19 cellular contexts compared by ENCODE assay signal in genomic region chr1:195520757-195521156, GRCh38.
"Had no signal": no experiment of that assay in that cellular context is flagged by ENCODE, and none has a peak within 500 bp of the region (broad histone marks: within the 10 kb centered on the region; RNA-seq: fewer than 3 reads in every experiment).

No MANE protein-coding gene starts in this region.

- H3K4me3 ChIP-seq: lower lobe of right lung, ovary, psoas muscle, sigmoid colon, testis, tibial artery had no signal

- H3K4me1 Mint-ChIP-seq: natural killer cell; stimulated activated effector memory CD8-positive, alpha-beta T cell treated with anti-CD3 and anti-CD28 coated beads, Interleukin-12 subunit alpha, Interleukin-12 subunit beta, amount 100 ng/mL, for 72 hours had no signal

- H3K27me3 ChIP-seq: ovary, sigmoid colon, testis, tibial artery had no signal

- H3K9me3 ChIP-seq: lower lobe of right lung, ovary, psoas muscle, sigmoid colon, testis, tibial artery had no signal

- H3K36me3 Mint-ChIP-seq: stimulated activated effector memory CD8-positive, alpha-beta T cell treated with anti-CD3 and anti-CD28 coated beads, Interleukin-12 subunit alpha, Interleukin-12 subunit beta, amount 100 ng/mL, for 72 hours; type B pancreatic cell had no signal

- ATAC-seq: effector memory CD8-positive, alpha-beta T cell; left ventricle myocardium superior; lower lobe of right lung; natural killer cell; psoas muscle; right cardiac atrium; stimulated activated effector memory CD8-positive, alpha-beta T cell treated with anti-CD3 and anti-CD28 coated beads, Interleukin-12 subunit alpha, Interleukin-12 subunit beta, amount 100 ng/mL, for 72 hours had no signal

- H3K4me1 ChIP-seq: lower lobe of right lung, psoas muscle, sigmoid colon, testis, tibial artery had no signal

- H3K4me3 Mint-ChIP-seq: effector memory CD8-positive, alpha-beta T cell; natural killer cell; stimulated activated effector memory CD8-positive, alpha-beta T cell treated with anti-CD3 and anti-CD28 coated beads, Interleukin-12 subunit alpha, Interleukin-12 subunit beta, amount 100 ng/mL, for 72 hours; type B pancreatic cell had no signal

- H3K27me3 Mint-ChIP-seq: effector memory CD8-positive, alpha-beta T cell; type B pancreatic cell had no signal

- DNase-seq: cortex of kidney; effector memory CD8-positive, alpha-beta T cell; left ventricle myocardium superior; lower lobe of right lung; natural killer cell; occipital lobe; ovary; posterior cingulate gyrus; psoas muscle; right cardiac atrium; sigmoid colon; stimulated activated CD4-positive, alpha-beta T cell treated with anti-CD3 and anti-CD28 coated beads, Interleukin-2, amount 100 ng/mL, for 24 hours; stimulated activated CD4-positive, alpha-beta T cell treated with anti-CD3 and anti-CD28 coated beads, Interleukin-4, amount 100 ng/mL, for 24 hours; stimulated activated naive CD4-positive, alpha-beta T cell treated with Interleukin-2 at 50 U/mL for 16 hours; substantia nigra; testis; tibial artery had no signal

- H3K27ac Mint-ChIP-seq: effector memory CD8-positive, alpha-beta T cell; natural killer cell; stimulated activated effector memory CD8-positive, alpha-beta T cell treated with anti-CD3 and anti-CD28 coated beads, Interleukin-12 subunit alpha, Interleukin-12 subunit beta, amount 100 ng/mL, for 72 hours; type B pancreatic cell had no signal

- H3K9me3 Mint-ChIP-seq: type B pancreatic cell had no signal

- H3K36me3 ChIP-seq: lower lobe of right lung, ovary, sigmoid colon, tibial artery had no signal

- H3K27ac ChIP-seq: lower lobe of right lung, ovary, psoas muscle, sigmoid colon, testis, tibial artery had no signal
